ENCODE assay signal across 8 cellular contexts in genomic region chr15:101121511-101122090, GRCh38.
DNase-seq lines count a peak whose midpoint lies in the region; ATAC-seq and TF ChIP-seq lines count a peak whose summit lies in the region.

No MANE protein-coding gene starts in this region.

- no peak overlapping the region for H3K4me3 Mint-ChIP-seq in activated CD8-positive, alpha-beta T cell treated with anti-CD3 and anti-CD28 coated beads, Interleukin-2, amount 10 ng/mL, durations not matched to agents 7 days and 5 days
- peak overlapping the region; percentile 94 for H3K4me3 Mint-ChIP-seq in natural killer cell treated with Interleukin-12 subunit alpha and Interleukin-12 subunit beta and Interleukin-15 and Interleukin-18, amount 100 ng/mL, for 72 hours
- H3K4me3 Mint-ChIP-seq in type B pancreatic cell = no peak overlapping the region

- ATAC-seq in GM19455 (IDR thresholded peaks at IDR 0.05; ENCODE audit: unreplicated experiment) = peak; percentile 70
- ATAC-seq in activated CD8-positive, alpha-beta T cell treated with anti-CD3 and anti-CD28 coated beads, Interleukin-2, amount 10 ng/mL, durations not matched to agents 7 days and 5 days = no peak
- peak; percentile 63 to 64 for ATAC-seq in natural killer cell treated with Interleukin-12 subunit alpha and Interleukin-12 subunit beta and Interleukin-15 and Interleukin-18, amount 100 ng/mL, for 72 hours
- ATAC-seq in GM21367 (IDR thresholded peaks at IDR 0.05; ENCODE audit: unreplicated experiment) = no peak

- POLR2A ChIA-PET in activated CD8-positive, alpha-beta T cell treated with anti-CD3 and anti-CD28 coated beads, Interleukin-2, amount 10 ng/mL, durations not matched to agents 7 days and 5 days (lab: Charles Lee) = no interaction called here

- peak overlapping the region; percentile 43 for H3K27ac Mint-ChIP-seq in activated CD8-positive, alpha-beta T cell treated with anti-CD3 and anti-CD28 coated beads, Interleukin-2, amount 10 ng/mL, durations not matched to agents 7 days and 5 days
- peak overlapping the region; percentile 100 for H3K27ac Mint-ChIP-seq in natural killer cell treated with Interleukin-12 subunit alpha and Interleukin-12 subunit beta and Interleukin-15 and Interleukin-18, amount 100 ng/mL, for 72 hours
- peak overlapping the region; percentile 12 for H3K27ac Mint-ChIP-seq in type B pancreatic cell

- DNase-seq in AG08396 (ENCODE audit: low spot score) (peak; percentile 77), fibroblast of peridontal ligament (ENCODE audit: extremely low read depth) (peak; percentile 54), type B pancreatic cell (ENCODE audit: extremely low spot score, unreplicated experiment) (no peak)
- peak; percentile 33 for DNase-seq in activated CD8-positive, alpha-beta T cell treated with anti-CD3 and anti-CD28 coated beads, Interleukin-2, amount 10 ng/mL, durations not matched to agents 7 days and 5 days
- peak; percentile 65 for DNase-seq in natural killer cell treated with Interleukin-12 subunit alpha and Interleukin-12 subunit beta and Interleukin-15 and Interleukin-18, amount 100 ng/mL, for 72 hours (ENCODE audit: low spot score)

- TF ChIP-seq CTCF in type B pancreatic cell (conservative IDR thresholded peaks at IDR 0.05) = no peak

- peak overlapping the region; percentile 50 for H3K27ac ChIP-seq in KOPT-K1 (ENCODE audit: low read depth, low read length, poor library complexity, severe bottlenecking)

- H3K36me3 ChIP-seq in KOPT-K1 (ENCODE audit: insufficient read depth, low read length) = no peaks in the 10 kb centered on the region

- H3K36me3 Mint-ChIP-seq in activated CD8-positive, alpha-beta T cell treated with anti-CD3 and anti-CD28 coated beads, Interleukin-2, amount 10 ng/mL, durations not matched to agents 7 days and 5 days (ENCODE audit: low read depth) = peaks cover 10% of the 10 kb centered on the region
- no peaks in the 10 kb centered on the region for H3K36me3 Mint-ChIP-seq in natural killer cell treated with Interleukin-12 subunit alpha and Interleukin-12 subunit beta and Interleukin-15 and Interleukin-18, amount 100 ng/mL, for 72 hours
- no peaks in the 10 kb centered on the region for H3K36me3 Mint-ChIP-seq in type B pancreatic cell

- H3K9me3 ChIP-seq in KOPT-K1 (ENCODE audit: insufficient read depth, low read length, poor library complexity, severe bottlenecking) = no peaks in the 10 kb centered on the region

- H3K27me3 Mint-ChIP-seq in activated CD8-positive, alpha-beta T cell treated with anti-CD3 and anti-CD28 coated beads, Interleukin-2, amount 10 ng/mL, durations not matched to agents 7 days and 5 days (ENCODE audit: low read depth) = no peaks in the 10 kb centered on the region
- H3K27me3 Mint-ChIP-seq in natural killer cell treated with Interleukin-12 subunit alpha and Interleukin-12 subunit beta and Interleukin-15 and Interleukin-18, amount 100 ng/mL, for 72 hours = no peaks in the 10 kb centered on the region
- H3K27me3 Mint-ChIP-seq in type B pancreatic cell = peaks cover 4% of the 10 kb centered on the region

- CTCF ChIA-PET in activated CD8-positive, alpha-beta T cell treated with anti-CD3 and anti-CD28 coated beads, Interleukin-2, amount 10 ng/mL, durations not matched to agents 7 days and 5 days (lab: Charles Lee) = interaction anchor here (0.7 to 1.4 kb wide), 6 partner anchors 10 to 85 kb away, joined by 3 to 5 read pairs (median 3); no protein-coding TSS in a partner anchor

- H3K4me1 Mint-ChIP-seq in activated CD8-positive, alpha-beta T cell treated with anti-CD3 and anti-CD28 coated beads, Interleukin-2, amount 10 ng/mL, durations not matched to agents 7 days and 5 days (ENCODE audit: low read depth) = peaks cover 52% of the 10 kb centered on the region
- peaks cover 49 to 51% of the 10 kb centered on the region in 2 donors for H3K4me1 Mint-ChIP-seq in natural killer cell treated with Interleukin-12 subunit alpha and Interleukin-12 subunit beta and Interleukin-15 and Interleukin-18, amount 100 ng/mL, for 72 hours (ENCODE audit: low read depth in 2 of 2)
- H3K4me1 Mint-ChIP-seq in type B pancreatic cell (ENCODE audit: unreplicated experiment) = peaks cover 38% of the 10 kb centered on the region

- no peaks in the 10 kb centered on the region for H3K9me3 Mint-ChIP-seq in activated CD8-positive, alpha-beta T cell treated with anti-CD3 and anti-CD28 coated beads, Interleukin-2, amount 10 ng/mL, durations not matched to agents 7 days and 5 days (ENCODE audit: insufficient read depth)
- H3K9me3 Mint-ChIP-seq in natural killer cell treated with Interleukin-12 subunit alpha and Interleukin-12 subunit beta and Interleukin-15 and Interleukin-18, amount 100 ng/mL, for 72 hours = no peaks in the 10 kb centered on the region
- H3K9me3 Mint-ChIP-seq in type B pancreatic cell = no peaks in the 10 kb centered on the region

Comparison
In these comparisons a context has a peak if more than half of its experiments do, and no peak if none do; other contexts are left out.
1. ATAC-seq: peak in GM19455 (single experiment) and natural killer cell treated with Interleukin-12 subunit alpha and Interleukin-12 subunit beta and Interleukin-15 and Interleukin-18, amount 100 ng/mL, for 72 hours (2 of 2); none in activated CD8-positive, alpha-beta T cell treated with anti-CD3 and anti-CD28 coated beads, Interleukin-2, amount 10 ng/mL, durations not matched to agents 7 days and 5 days (single experiment) and GM21367 (single experiment).
2. H3K27ac Mint-ChIP-seq: peak in every context shown above with its lines; median percentile 100 in natural killer cell treated with Interleukin-12 subunit alpha and Interleukin-12 subunit beta and Interleukin-15 and Interleukin-18, amount 100 ng/mL, for 72 hours; 43 in activated CD8-positive, alpha-beta T cell treated with anti-CD3 and anti-CD28 coated beads, Interleukin-2, amount 10 ng/mL, durations not matched to agents 7 days and 5 days; 12 in type B pancreatic cell.